1 cellular context compared by ENCODE assay signal in the genomic region with DNA sequence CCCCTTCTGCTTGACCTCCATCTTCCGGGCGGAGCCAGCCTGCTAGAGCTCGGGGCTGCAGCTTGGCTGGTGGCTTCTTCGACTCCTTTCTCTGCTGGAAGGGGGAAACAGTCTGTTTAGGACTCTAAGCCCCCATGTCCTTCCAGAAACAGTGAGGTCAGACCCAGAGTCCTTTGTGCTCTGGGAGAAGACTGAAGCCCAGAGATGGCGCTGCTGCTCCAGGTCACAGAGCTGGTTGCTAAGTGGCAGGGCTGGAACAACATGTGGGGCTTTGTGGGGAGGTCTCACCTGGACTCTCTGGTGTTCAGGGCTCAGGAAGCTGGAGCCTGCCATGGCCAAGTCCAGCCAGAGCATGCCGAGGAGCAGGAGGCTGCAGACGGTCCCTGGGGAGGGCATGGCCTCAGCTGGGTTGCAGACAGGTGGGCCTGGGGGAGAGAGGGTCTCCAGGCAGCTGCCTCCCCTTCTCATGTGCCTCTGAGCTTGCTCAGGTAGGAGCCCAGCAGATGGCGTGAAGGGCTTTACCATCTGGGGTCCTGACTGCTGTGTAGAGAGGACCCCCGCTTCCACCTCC.
TF ChIP-seq lines count a peak whose summit lies in the region.

No MANE protein-coding gene starts in this region.

TF ChIP-seq in K562, 482 proteins besides CTCF, POLR2A, EP300 and RAD21:
- TF ChIP-seq ZNF347 (CRISPR knock-in tag; IDR thresholded peaks at IDR 0.05; ENCODE audit: low read depth) (no peak), POLR2G (IDR thresholded peaks at IDR 0.05; ENCODE audit: low read depth, low read length) (peak; percentile 54)
- TF ChIP-seq, protein P1, sequence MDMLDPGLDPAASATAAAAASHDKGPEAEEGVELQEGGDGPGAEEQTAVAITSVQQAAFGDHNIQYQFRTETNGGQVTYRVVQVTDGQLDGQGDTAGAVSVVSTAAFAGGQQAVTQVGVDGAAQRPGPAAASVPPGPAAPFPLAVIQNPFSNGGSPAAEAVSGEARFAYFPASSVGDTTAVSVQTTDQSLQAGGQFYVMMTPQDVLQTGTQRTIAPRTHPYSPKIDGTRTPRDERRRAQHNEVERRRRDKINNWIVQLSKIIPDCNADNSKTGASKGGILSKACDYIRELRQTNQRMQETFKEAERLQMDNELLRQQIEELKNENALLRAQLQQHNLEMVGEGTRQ (CRISPR knock-in tag; IDR thresholded peaks at IDR 0.05) = no peak
TF ChIP-seq in K562: peak in this region for 1.
